ENCODE assay signal across 10 cellular contexts in genomic region chr17:82892869-82893565, GRCh38. TPM values are rescaled to one million over a fixed set of nuclear protein-coding genes. Genes with fewer than 3 reads are reported as not detected.
DNase-seq lines count a peak whose midpoint lies in the region; ATAC-seq, FAIRE-seq and TF ChIP-seq lines count a peak whose summit lies in the region.
"Had no signal": no experiment of that assay in that cellular context is flagged by ENCODE, and none has a peak within 500 bp of the region (broad histone marks: within the 10 kb centered on the region; RNA-seq: fewer than 3 reads in every experiment).

No MANE protein-coding gene starts in this region.

- H3K27ac Mint-ChIP-seq in CD8-positive, alpha-beta T cell, result peak overlapping the region; percentile 96

- peak; percentile 94 for ATAC-seq in CD8-positive, alpha-beta T cell
- no peak for ATAC-seq in GM18861 (IDR thresholded peaks at IDR 0.05; ENCODE audit: unreplicated experiment)
- no peak for ATAC-seq in HG02852 (IDR thresholded peaks at IDR 0.05; ENCODE audit: unreplicated experiment)

- H3K9ac ChIP-seq in endothelial cell of umbilical vein (replicated peaks; ENCODE audit: extremely low read depth, insufficient read depth, low read length), result no peak overlapping the region

- no TSS peak for BruUV-seq in endothelial cell of umbilical vein (replicated peaks; lab: Mats Ljungman, UMichigan)

- no peak for FAIRE-seq in endothelial cell of umbilical vein (lab: Jason Lieb, UNC)

- no peaks in the 10 kb centered on the region for H3K27me3 Mint-ChIP-seq in CD8-positive, alpha-beta T cell (ENCODE audit: low read depth)

- H3K36me3 ChIP-seq in CD8-positive, alpha-beta T cell (ENCODE audit: insufficient read depth, low read length), result no peaks in the 10 kb centered on the region
- peaks cover 0 to 17% of the 10 kb centered on the region in 2 experiments for H3K36me3 ChIP-seq in endothelial cell of umbilical vein (ENCODE audit: control insufficient read depth in 2 of 2, extremely low read depth in 1 of 2, insufficient read depth in 2 of 2, low read length in 2 of 2)

- dilution Hi-C loops in endothelial cell of umbilical vein (cut with MboI; ENCODE audit: extremely low pct_ligation_motif_present, low sequenced_read_pairs), result no loop called here

- H3K27me3 ChIP-seq in CD8-positive, alpha-beta T cell (ENCODE audit: insufficient read depth, low read length), result no peaks in the 10 kb centered on the region
- no peaks in the 10 kb centered on the region for H3K27me3 ChIP-seq in endothelial cell of umbilical vein (ENCODE audit: control insufficient read depth in 2 of 2, insufficient read depth in 2 of 2, low read length in 2 of 2)
- H3K27me3 ChIP-seq: SJSA1 had no signal

- CTCF ChIA-PET in CD8-positive, alpha-beta T cell (lab: Charles Lee), result interaction anchor here (1.6 to 2.5 kb wide), 2 partner anchors 30 to 111 kb away, joined by 6 to 8 read pairs; no protein-coding TSS in a partner anchor
- CTCF ChIA-PET in endothelial cell of umbilical vein (lab: Charles Lee), result interaction anchor here (0.6 to 4.4 kb wide), 3 partner anchors 16 to 111 kb away, joined by 3 to 20 read pairs (median 5); no protein-coding TSS in a partner anchor

- no peaks in the 10 kb centered on the region for H3K9me3 ChIP-seq in CD8-positive, alpha-beta T cell (ENCODE audit: low read length)
- no peaks in the 10 kb centered on the region for H3K9me3 ChIP-seq in endothelial cell of umbilical vein (replicated peaks; ENCODE audit: control insufficient read depth, insufficient read depth, low read length)
- H3K9me3 ChIP-seq: SJSA1 had no signal

- intact Hi-C loops in CD8-positive, alpha-beta T cell (cut with DNase I, micrococcal nuclease), result loop anchor here (1.0 to 2.0 kb wide), 4 partner anchors 11 to 29 kb away; no protein-coding TSS in a partner anchor
- intact Hi-C loops in endothelial cell of umbilical vein (cut with micrococcal nuclease), result no loop called here

- no peak for TF ChIP-seq POLR2A in endothelial cell of umbilical vein (IDR thresholded peaks at IDR 0.05; ENCODE audit: low read depth, low read length)

- peaks cover 22% of the 10 kb centered on the region for H3K4me1 ChIP-seq in CD8-positive, alpha-beta T cell (ENCODE audit: insufficient read depth, low read length)
- no peaks in the 10 kb centered on the region for H3K4me1 ChIP-seq in endothelial cell of umbilical vein (ENCODE audit: control insufficient read depth, extremely low read depth, insufficient read depth, low read length)
- H3K4me1 ChIP-seq: SJSA1 had no signal

- H4K20me1 ChIP-seq in endothelial cell of umbilical vein (replicated peaks; ENCODE audit: control insufficient read depth, extremely low read depth, insufficient read depth, low read length), result no peaks in the 10 kb centered on the region

- peaks cover 33% of the 10 kb centered on the region for H3K4me1 Mint-ChIP-seq in CD8-positive, alpha-beta T cell (ENCODE audit: low read depth)

- no peaks in the 10 kb centered on the region for H3K9me1 ChIP-seq in endothelial cell of umbilical vein (replicated peaks; ENCODE audit: control insufficient read depth, extremely low read depth, insufficient read depth, low read length)

- H3K36me3 Mint-ChIP-seq in CD8-positive, alpha-beta T cell, result peaks cover 46% of the 10 kb centered on the region

- POLR2A ChIA-PET in CD8-positive, alpha-beta T cell (lab: Charles Lee), result interaction anchor here (1.6 kb wide), 3 partner anchors 8 to 29 kb away, joined by 4 to 8 read pairs (median 5); no protein-coding TSS in a partner anchor
- POLR2A ChIA-PET in endothelial cell of umbilical vein (lab: Charles Lee), result no interaction called here

- H3K9me3 Mint-ChIP-seq in CD8-positive, alpha-beta T cell, result no peaks in the 10 kb centered on the region

- TF ChIP-seq CTCF in CD8-positive, alpha-beta T cell (IDR thresholded peaks at IDR 0.05), result no peak
- TF ChIP-seq CTCF in endothelial cell of umbilical vein (IDR thresholded peaks at IDR 0.05; ENCODE audit: extremely low read depth in 1 of 2, insufficient read depth in 1 of 2, low read depth in 1 of 2, low read length in 2 of 2), result no peak

- H3K79me2 ChIP-seq in endothelial cell of umbilical vein (ENCODE audit: control insufficient read depth, insufficient read depth, low read length), result peaks cover 5% of the 10 kb centered on the region

- no peak overlapping the region for H3K4me2 ChIP-seq in endothelial cell of umbilical vein (ENCODE audit: insufficient read depth, low read length)

- H2AFZ ChIP-seq in endothelial cell of umbilical vein (ENCODE audit: low read depth, low read length), result no peak overlapping the region

- DNase-seq in CD8-positive, alpha-beta T cell, result peak; percentile 65 to 92 (median 80)
- DNase-seq in activated CD8-positive, alpha-beta memory T cell treated with anti-CD3 and anti-CD28 coated beads, Interleukin-2, amount 50 U/mL, for 1 hour (ENCODE audit: extremely low read depth), result peak; percentile 87
- peak; percentile 47 for DNase-seq in endothelial cell of umbilical vein (ENCODE audit: low read depth, low spot score)
- DNase-seq in stimulated activated CD4-positive, alpha-beta T cell treated with anti-CD3 and anti-CD28 coated beads, Interleukin-2, amount 100 ng/mL, for 24 hours, result peak; percentile 42 to 46
- no peak for DNase-seq in NCI-H345 treated with DMSO at 0.1 percent for 48 hours (lab: John Stamatoyannopoulos, UW; ENCODE audit: unreplicated experiment)
- DNase-seq in DMS53 treated with DMSO at 0.1 percent for 48 hours (lab: John Stamatoyannopoulos, UW; ENCODE audit: unreplicated experiment), result no peak

- H3K4me3 Mint-ChIP-seq in CD8-positive, alpha-beta T cell, result peak overlapping the region; percentile 71

- H3K4me3 ChIP-seq in CD8-positive, alpha-beta T cell (ENCODE audit: low read depth, low read length), result no peak overlapping the region
- H3K4me3 ChIP-seq in endothelial cell of umbilical vein (replicated peaks in 1 of 3; ENCODE audit: insufficient read depth in 1 of 3, low read depth in 1 of 3, low read length in 3 of 3), result no peak overlapping the region
- H3K4me3 ChIP-seq: SJSA1 had no signal

- H3K27ac ChIP-seq in CD8-positive, alpha-beta T cell (ENCODE audit: low read depth, low read length), result peak overlapping the region; percentile 42
- no peak overlapping the region for H3K27ac ChIP-seq in endothelial cell of umbilical vein (ENCODE audit: insufficient read depth, low read depth, low read length)
- H3K27ac ChIP-seq: SJSA1 had no signal

TF ChIP-seq in endothelial cell of umbilical vein, 7 proteins besides CTCF, POLR2A, EP300 and RAD21:
- TF ChIP-seq GATA2 (IDR thresholded peaks at IDR 0.05; ENCODE audit: insufficient read depth, insufficient read length, low read depth, low read length), result no peak
- no peak for TF ChIP-seq POLR2AphosphoS5 (IDR thresholded peaks at IDR 0.05; ENCODE audit: insufficient read depth, low read depth, low read length)
- TF ChIP-seq JUN (IDR thresholded peaks at IDR 0.05; ENCODE audit: borderline replicate concordance, insufficient read depth, insufficient read length, low read depth), result no peak
- no peak for TF ChIP-seq FOS (IDR thresholded peaks at IDR 0.05; ENCODE audit: borderline replicate concordance, insufficient read depth, low read length)

RNA-seq across cellular contexts. Expression of gene ZNF750, which starts 53.2 kb away (rescaled TPM):
- total RNA-seq in CD8-positive, alpha-beta T cell, result not detected
- total RNA-seq in endothelial cell of umbilical vein, result 0.23 and 0.80 TPM in 2 replicates
- 0.15 and 0.22 TPM in 2 replicates for polyA plus RNA-seq in endothelial cell of umbilical vein
- 0.22 and 0.25 TPM in 2 replicates for polyA plus RNA-seq in endothelial cell of umbilical vein (2011; cell fraction: cytosol; rRNA removed)
- 0.84 and 1.1 TPM in 2 replicates for polyA plus RNA-seq in endothelial cell of umbilical vein (2011; cell fraction: nucleus; rRNA removed)
- polyA plus RNA-seq in endothelial cell of umbilical vein (2012), result 0.10 and 0.19 TPM in 2 replicates
- polyA minus RNA-seq in endothelial cell of umbilical vein, result 0.34 TPM in 2 replicates
- polyA minus RNA-seq in endothelial cell of umbilical vein (2011; cell fraction: cytosol; rRNA and poly(A)+ RNA removed), result not detected
- 0.19 TPM in 2 replicates for polyA minus RNA-seq in endothelial cell of umbilical vein (2011; cell fraction: nucleus; rRNA and poly(A)+ RNA removed)
- total RNA-seq: SJSA1 had no signal
- polyA plus RNA-seq: CD14-positive monocyte had no signal

Comparison
In these comparisons a context has a peak if more than half of its experiments do, and no peak if none do; other contexts are left out.
1. DNase-seq: peak in CD8-positive, alpha-beta T cell (7 of 7), activated CD8-positive, alpha-beta memory T cell treated with anti-CD3 and anti-CD28 coated beads, Interleukin-2, amount 50 U/mL, for 1 hour (single experiment), endothelial cell of umbilical vein (single experiment) and stimulated activated CD4-positive, alpha-beta T cell treated with anti-CD3 and anti-CD28 coated beads, Interleukin-2, amount 100 ng/mL, for 24 hours (2 of 2); none in NCI-H345 treated with DMSO at 0.1 percent for 48 hours (single experiment) and DMS53 treated with DMSO at 0.1 percent for 48 hours (single experiment).